11 cellular contexts compared by ENCODE assay signal in genomic region chr10:5135581-5135980, GRCh38. TPM values are rescaled to one million over a fixed set of nuclear protein-coding genes. Genes with fewer than 3 reads are reported as not detected.
"Had no signal": no experiment of that assay in that cellular context is flagged by ENCODE, and none has a peak within 500 bp of the region (broad histone marks: within the 10 kb centered on the region; RNA-seq: fewer than 3 reads in every experiment).

No MANE protein-coding gene starts in this region.

- H3K27ac ChIP-seq: GM23248 had no signal

- H3K36me3 ChIP-seq: HAP-1 had no signal

- H3K4me3 ChIP-seq: GM23248, GM23338, HAP-1 had no signal

- FAIRE-seq: H1, H54 had no signal

- H3K9ac ChIP-seq: GM23248 had no signal

- H3K4me1 ChIP-seq: HAP-1 had no signal

- H2AFZ ChIP-seq: GM23248, GM23338 had no signal

- H3K4me2 ChIP-seq: GM23338 had no signal

- H3K9me3 ChIP-seq: HAP-1 had no signal

- ATAC-seq: GM23338, HCT116 had no signal

- DNase-seq: GM23248, GOT3, H7, H9, HCEC 1CT, HFFc6 had no signal

RNA-seq across cellular contexts. Expression of gene AKR1C8, which starts 49.4 kb away (rescaled TPM):
- total RNA-seq: GM23248, GM23338, H1, H7, H9, HFFc6 had no signal
- polyA plus RNA-seq: GM23248, GM23338, H1 had no signal
